Comparison of ENCODE assay signal across 18 cellular contexts in the genomic region with DNA sequence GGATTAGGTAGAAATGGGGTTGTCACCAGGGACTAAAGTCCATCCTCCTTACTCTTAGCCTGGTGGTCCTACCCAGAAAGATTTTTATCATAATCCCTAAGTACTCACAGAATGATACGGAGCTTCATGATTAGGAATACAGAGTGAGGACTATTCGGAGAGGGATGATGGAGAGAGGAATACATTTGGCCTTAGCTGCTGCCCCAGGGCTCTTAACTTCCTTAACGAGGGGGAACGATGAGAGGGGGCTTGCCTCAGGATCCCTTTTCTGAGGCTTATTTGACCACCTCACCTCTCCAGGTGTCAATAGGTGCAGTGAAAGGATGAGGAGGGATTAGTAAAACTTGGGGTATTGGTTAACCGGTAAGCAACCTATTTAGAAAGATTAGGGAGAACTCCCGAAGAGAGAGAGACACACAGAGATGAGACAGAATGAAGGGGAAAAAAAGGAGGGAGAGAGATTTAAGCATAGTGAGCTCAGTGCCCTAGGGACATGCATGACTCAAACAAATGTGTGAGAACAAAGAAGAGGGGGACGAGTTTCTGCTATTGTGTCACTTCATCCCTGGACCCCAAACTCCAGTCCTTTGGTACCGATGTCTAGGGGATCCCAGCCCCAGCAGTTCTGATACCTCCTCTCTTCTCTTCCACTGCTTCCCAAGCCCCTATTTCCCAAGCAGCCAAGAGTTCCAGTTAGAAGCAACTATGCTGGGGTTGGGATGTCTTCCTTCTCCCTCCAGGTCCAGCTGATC. TPM values are rescaled to one million over a fixed set of nuclear protein-coding genes. Genes with fewer than 3 reads are reported as not detected.
A peak's percentile ranks its signal among the peaks of the same experiment; 100 is the strongest.
DNase-seq lines count a peak whose midpoint lies in the region; ATAC-seq, FAIRE-seq and TF ChIP-seq lines count a peak whose summit lies in the region.
"Had no signal": no experiment of that assay in that cellular context is flagged by ENCODE, and none has a peak within 500 bp of the region (broad histone marks: within the 10 kb centered on the region; RNA-seq: fewer than 3 reads in every experiment).

No MANE protein-coding gene starts in this region.

- 0 out of 2 replicates have a peak overlapping the region, but pooled peaks have one; percentile 10 for H2BK12ac ChIP-seq in H1 (ENCODE audit: low read depth, low read length)

- H3K36me3 ChIP-seq in HUES64 (ENCODE audit: insufficient read depth, low read length) (no peaks in the 10 kb centered on the region), H1 (ENCODE audit: control insufficient read depth in 2 of 4, insufficient read depth in 4 of 4, low read length in 3 of 4) (no peaks in the 10 kb centered on the region; a peak in 1 of 8 replicates)
- H3K36me3 ChIP-seq: prostate gland had no signal

- H2BK5ac ChIP-seq in H1 (ENCODE audit: low read depth, low read length) = no peak overlapping the region

- no peak overlapping the region for H4K8ac ChIP-seq in H1 (ENCODE audit: extremely low read depth, insufficient read depth, low read length)

- peaks cover 43% of the 10 kb centered on the region for H3K4me1 ChIP-seq in HUES64 (ENCODE audit: insufficient read depth, low read length)
- peaks cover 12 to 32% (median 21%) of the 10 kb centered on the region in 4 experiments for H3K4me1 ChIP-seq in H1 (replicated peaks in 1 of 4; ENCODE audit: control insufficient read depth in 3 of 4, insufficient read depth in 4 of 4, low read length in 3 of 4)
- H3K4me1 ChIP-seq: prostate gland had no signal

- no peak overlapping the region for H3K27ac Mint-ChIP-seq in natural killer cell treated with Interleukin-12 subunit alpha and Interleukin-12 subunit beta and Interleukin-15 and Interleukin-18, amount 100 ng/mL, for 72 hours
- H3K27ac Mint-ChIP-seq in CD4-positive, alpha-beta T cell = no peak overlapping the region
- H3K27ac Mint-ChIP-seq: activated CD8-positive, alpha-beta T cell treated with anti-CD3 and anti-CD28 coated beads for 36 hours; activated naive CD4-positive, alpha-beta T cell treated with anti-CD3 and anti-CD28 coated beads, Interleukin-2, amount 50 U/mL, for 24 hours had no signal

- H3K79me1 ChIP-seq in H1 (ENCODE audit: low read depth, low read length) = no peaks in the 10 kb centered on the region

- peak overlapping the region; percentile 85 to 97; a peak in 3 of 4 replicates for H3K4me2 ChIP-seq in H1 (ENCODE audit: insufficient read depth in 1 of 2, low read depth in 2 of 2, low read length in 2 of 2)

- H2BK20ac ChIP-seq in H1 (ENCODE audit: low read length) = no peak overlapping the region

- CTCF ChIA-PET in H1 (lab: Charles Lee; ENCODE audit: partially characterized antibody) = interaction anchor here (0.7 to 14.9 kb wide), 19 partner anchors 8 to 119 kb away, joined by 3 to 618 read pairs (median 5); a partner anchor contains a TSS
- CTCF ChIA-PET in CD4-positive, alpha-beta T cell (lab: Charles Lee) = interaction anchor here (1.8 kb wide), 1 partner anchor 69 kb away, joined by 5 read pairs; no protein-coding TSS in a partner anchor

- H3K27me3 ChIP-seq in HUES64 (ENCODE audit: insufficient read depth, low read length) (no peaks in the 10 kb centered on the region; the same call in 1 of the 2 replicates), H1 (replicated peaks in 1 of 4; ENCODE audit: control insufficient read depth in 3 of 4, extremely low read depth in 1 of 4, insufficient read depth in 3 of 4, low read length in 3 of 4) (peaks cover 0 to 7% (median 0%) of the 10 kb centered on the region in 4 experiments; a peak in 1 of 7 replicates)
- H3K27me3 ChIP-seq in CD4-positive, alpha-beta T cell (ENCODE audit: control insufficient read depth, insufficient read depth, low read length) = peaks cover 38% of the 10 kb centered on the region

- H3K56ac ChIP-seq in H1 (replicated peaks; ENCODE audit: insufficient read length, low read depth, low read length) = no peak overlapping the region

- H4K5ac ChIP-seq in H1 (ENCODE audit: insufficient read length, low read depth, low read length) = no peak overlapping the region

- peaks cover 12 to 20% of the 10 kb centered on the region in 2 donors for H3K27me3 Mint-ChIP-seq in natural killer cell treated with Interleukin-12 subunit alpha and Interleukin-12 subunit beta and Interleukin-15 and Interleukin-18, amount 100 ng/mL, for 72 hours
- peaks cover 60% of the 10 kb centered on the region for H3K27me3 Mint-ChIP-seq in CD4-positive, alpha-beta T cell

- no peak for TF ChIP-seq POLR2A in H1 (IDR thresholded peaks at IDR 0.05; ENCODE audit: control extremely low read depth in 1 of 2, low read depth in 2 of 2, low read length in 2 of 2)

- no peak overlapping the region for H3K14ac ChIP-seq in H1 (ENCODE audit: insufficient read length)

- no peak for TF ChIP-seq RAD21 in H1 (IDR thresholded peaks at IDR 0.05 in 1 of 2, conservative IDR thresholded peaks at IDR 0.05 in 1 of 2; ENCODE audit: low read depth in 2 of 2, low read length in 2 of 2)

- no peak overlapping the region for H3K9ac ChIP-seq in HUES64 (ENCODE audit: low read depth, low read length)
- peak overlapping the region in 1 of 4 experiments; percentile 5; a peak in 2 of 7 replicates for H3K9ac ChIP-seq in H1 (replicated peaks in 1 of 4; ENCODE audit: extremely low read depth in 1 of 4, low read depth in 3 of 4, low read length in 3 of 4)

- peak overlapping the region; percentile 55; the same call in 1 of the 2 replicates for H3K18ac ChIP-seq in H1 (ENCODE audit: extremely low read depth, low read length)

- peaks cover 51 to 53% of the 10 kb centered on the region in 2 donors for H3K4me1 Mint-ChIP-seq in natural killer cell treated with Interleukin-12 subunit alpha and Interleukin-12 subunit beta and Interleukin-15 and Interleukin-18, amount 100 ng/mL, for 72 hours (ENCODE audit: low read depth in 2 of 2)
- H3K4me1 Mint-ChIP-seq in CD4-positive, alpha-beta T cell (ENCODE audit: low read depth) = peaks cover 26% of the 10 kb centered on the region

- no peaks in the 10 kb centered on the region for H3K79me2 ChIP-seq in H1 (ENCODE audit: control insufficient read depth in 1 of 2, insufficient read depth in 2 of 2, low read length in 2 of 2)

- no peak for TF ChIP-seq CTCF in H1 (IDR thresholded peaks at IDR 0.05; ENCODE audit: control extremely low read depth in 1 of 3, insufficient read depth in 1 of 3, low read depth in 1 of 3, low read length in 3 of 3)
- no peak for TF ChIP-seq CTCF in CD4-positive, alpha-beta T cell (IDR thresholded peaks at IDR 0.05)

- H3K9me3 ChIP-seq in HUES64 (ENCODE audit: insufficient read depth, low read depth, low read length) = no peaks in the 10 kb centered on the region
- H3K9me3 ChIP-seq in H1 (ENCODE audit: insufficient read depth in 2 of 2, low read depth in 1 of 2, low read length in 1 of 2) = no peaks in the 10 kb centered on the region
- no peaks in the 10 kb centered on the region for H3K9me3 ChIP-seq in CD4-positive, alpha-beta T cell (ENCODE audit: control insufficient read depth, low read length)
- H3K9me3 ChIP-seq: prostate gland had no signal

- H3K27ac ChIP-seq in HUES64 (ENCODE audit: low read depth, low read length) (no peak overlapping the region), H1 (ENCODE audit: low read depth, low read length) (no peak overlapping the region)
- no peak overlapping the region for H3K27ac ChIP-seq in CD4-positive, alpha-beta T cell (ENCODE audit: low read depth, low read length)
- H3K27ac ChIP-seq: prostate gland had no signal

- no peaks in the 10 kb centered on the region for H3K36me3 Mint-ChIP-seq in natural killer cell treated with Interleukin-12 subunit alpha and Interleukin-12 subunit beta and Interleukin-15 and Interleukin-18, amount 100 ng/mL, for 72 hours
- no peaks in the 10 kb centered on the region for H3K36me3 Mint-ChIP-seq in CD4-positive, alpha-beta T cell (ENCODE audit: low read depth)
- H3K36me3 Mint-ChIP-seq: activated naive CD4-positive, alpha-beta T cell treated with anti-CD3 and anti-CD28 coated beads, Interleukin-2, amount 50 U/mL, for 24 hours had no signal

- ATAC-seq in natural killer cell treated with Interleukin-12 subunit alpha and Interleukin-12 subunit beta and Interleukin-15 and Interleukin-18, amount 100 ng/mL, for 72 hours = no peak
- ATAC-seq in CD4-positive, alpha-beta T cell (ENCODE audit: poor library complexity) = no peak
- no peak for ATAC-seq in sciatic nerve

- no peaks in the 10 kb centered on the region for H4K20me1 ChIP-seq in H1 (replicated peaks in 1 of 2; ENCODE audit: control insufficient read depth in 1 of 2, insufficient read depth in 2 of 2, low read length in 2 of 2)

- WGBS in HUES64 = 64% methylated on average over 8 of the region's 8 CpGs
- 88% methylated on average over 8 of the region's 8 CpGs; no CpG with 5 or more reads in 1 of the 2 experiments for WGBS in H1 (ENCODE audit: extremely low coverage in 1 of 2, insufficient coverage in 1 of 2, insufficient read length in 1 of 2, insufficient replicate concordance in 2 of 2, low coverage in 1 of 2, low lambda C conversion rate in 2 of 2, missing lambda C conversion rate in 1 of 2), 2 experiments

- H3K4ac ChIP-seq in H1 (replicated peaks; ENCODE audit: insufficient read length, low read depth, low read length) = no peak overlapping the region

- H2AFZ ChIP-seq in H1 (ENCODE audit: low read length) = no peak overlapping the region

- intact Hi-C loops in CD4-positive, alpha-beta T cell (cut with DNase I, micrococcal nuclease) = no loop called here
- intact Hi-C loops in sciatic nerve (cut with DNase I) = loop anchor here (10.0 kb wide), 1 partner anchor 45 kb away; no protein-coding TSS in a partner anchor

- no peak overlapping the region for H2BK120ac ChIP-seq in H1 (replicated peaks; ENCODE audit: low read depth, low read length)

- no peak for TF ChIP-seq EP300 in H1 (IDR thresholded peaks at IDR 0.05; ENCODE audit: borderline replicate concordance in 1 of 2, low read depth in 2 of 2, low read length in 2 of 2)

- H3K23me2 ChIP-seq in H1 (ENCODE audit: low read depth, low read length) = peaks cover 6% of the 10 kb centered on the region; the same call in 1 of the 2 replicates

- FAIRE-seq in H1 (lab: Jason Lieb, UNC) = no peak

- POLR2A ChIA-PET in H1 (lab: Charles Lee; ENCODE audit: partially characterized antibody) = interaction anchor here (0.8 to 4.8 kb wide), 15 partner anchors 8 to 59 kb away, joined by 3 to 105 read pairs (median 6); a partner anchor contains a TSS
- POLR2A ChIA-PET in CD4-positive, alpha-beta T cell (lab: Charles Lee) = interaction anchor here (0.7 to 1.4 kb wide), 6 partner anchors 13 to 198 kb away, joined by 3 to 5 read pairs (median 3); a partner anchor contains a TSS

- H3K4me3 ChIP-seq in HUES64 (ENCODE audit: low read length) = peak overlapping the region; percentile 54
- peak overlapping the region; percentile 24 to 63 (median 46); a peak in 7 of 8 replicates for H3K4me3 ChIP-seq in H1 (ENCODE audit: extremely low read depth in 1 of 4, insufficient read depth in 2 of 4, low read depth in 3 of 4, low read length in 4 of 4)
- H3K4me3 ChIP-seq: prostate gland had no signal

- H2AK5ac ChIP-seq in H1 (ENCODE audit: low read depth, low read length) = no peak overlapping the region

- H3K4me3 Mint-ChIP-seq in natural killer cell treated with Interleukin-12 subunit alpha and Interleukin-12 subunit beta and Interleukin-15 and Interleukin-18, amount 100 ng/mL, for 72 hours = peak overlapping the region; percentile 60
- H3K4me3 Mint-ChIP-seq in CD4-positive, alpha-beta T cell = no peak overlapping the region
- H3K4me3 Mint-ChIP-seq: activated CD8-positive, alpha-beta T cell treated with anti-CD3 and anti-CD28 coated beads for 36 hours; activated naive CD4-positive, alpha-beta T cell treated with anti-CD3 and anti-CD28 coated beads, Interleukin-2, amount 50 U/mL, for 24 hours had no signal

- H2BK15ac ChIP-seq in H1 (ENCODE audit: low read length) = no peak overlapping the region

- peak overlapping the region; percentile 5 for H4K91ac ChIP-seq in H1 (replicated peaks; ENCODE audit: insufficient read length, low read length)

- no peaks in the 10 kb centered on the region for H3K9me3 Mint-ChIP-seq in natural killer cell treated with Interleukin-12 subunit alpha and Interleukin-12 subunit beta and Interleukin-15 and Interleukin-18, amount 100 ng/mL, for 72 hours
- no peaks in the 10 kb centered on the region for H3K9me3 Mint-ChIP-seq in CD4-positive, alpha-beta T cell
- H3K9me3 Mint-ChIP-seq: activated CD8-positive, alpha-beta T cell treated with anti-CD3 and anti-CD28 coated beads for 36 hours; activated naive CD4-positive, alpha-beta T cell treated with anti-CD3 and anti-CD28 coated beads, Interleukin-2, amount 50 U/mL, for 24 hours had no signal

- no peak overlapping the region for H3K23ac ChIP-seq in H1 (ENCODE audit: insufficient read length)

- peak; percentile 40 for DNase-seq in AG20443 (ENCODE audit: low spot score)
- DNase-seq in H1 (ENCODE audit: low read depth in 1 of 2, low spot score in 2 of 2) = no peak
- no peak for DNase-seq in natural killer cell treated with Interleukin-12 subunit alpha and Interleukin-12 subunit beta and Interleukin-15 and Interleukin-18, amount 100 ng/mL, for 72 hours (ENCODE audit: low spot score)
- no peak for DNase-seq in CD4-positive, alpha-beta T cell
- DNase-seq in MV-4-11 (lab: John Stamatoyannopoulos, UW) = no peak
- no peak for DNase-seq in sciatic nerve (ENCODE audit: low spot score)
- no peak for DNase-seq in NCI-H2081 treated with DMSO at 0.1 percent for 48 hours (lab: John Stamatoyannopoulos, UW)
- DNase-seq: activated CD8-positive, alpha-beta T cell treated with anti-CD3 and anti-CD28 coated beads for 36 hours; hypothalamus; NCI-H187; NCI-H82; stimulated activated CD4-positive, alpha-beta T cell treated with anti-CD3 and anti-CD28 coated beads, Interleukin-1b, Interleukin-23, amount 100 ng/mL, for 48 hours; stimulated activated CD8-positive, alpha-beta memory T cell treated with anti-CD3 and anti-CD28 coated beads, Interleukin-4, amount 100 ng/mL, for 48 hours had no signal

RNA-seq across cellular contexts. Expression of a gene that starts 1.1 kb away (rescaled TPM):
- 1.3 TPM for polyA plus RNA-seq in HUES64 (2013, experiment 1 of 2)
- 2.3 TPM for polyA plus RNA-seq in HUES64 (2013, experiment 2 of 2)
- 1.4 and 2.0 TPM in 2 replicates for total RNA-seq in H1 (2021; fragmentation: NEBNext Ultra II Directional; extraction: Animal tissue kit (Norgen Biotek cat#: 25700))
- polyA plus RNA-seq in H1 (2011; rRNA removed) = 6.1 and 8.3 TPM in 2 replicates
- polyA plus RNA-seq in H1 (2011; cell fraction: cytosol; rRNA removed) = 6.2 TPM
- 8.8 TPM for polyA plus RNA-seq in H1 (2011; cell fraction: nucleus; rRNA removed)
- polyA plus RNA-seq in H1 (2012, experiment 1 of 2) = 2.8 to 4.8 TPM (median 3.9 TPM) in 4 replicates
- 5.1 TPM for polyA plus RNA-seq in H1 (2012, experiment 2 of 2)
- 1.5 TPM for polyA plus RNA-seq in H1 (2013, experiment 1 of 2)
- 1.4 TPM for polyA plus RNA-seq in H1 (2013, experiment 2 of 2)
- polyA minus RNA-seq in H1 (2011; rRNA and poly(A)+ RNA removed) = 4.6 and 6.3 TPM in 2 replicates
- polyA minus RNA-seq in H1 (2011; cell fraction: cytosol; rRNA and poly(A)+ RNA removed) = 3.5 TPM
- polyA minus RNA-seq in H1 (2011; cell fraction: nucleus; rRNA and poly(A)+ RNA removed) = 2.8 TPM
- total RNA-seq in natural killer cell treated with Interleukin-12 subunit alpha and Interleukin-12 subunit beta and Interleukin-15 and Interleukin-18, amount 100 ng/mL, for 72 hours = 1 to 10 TPM in 1 of 2 donors, not detected in 1; 3.7 TPM
- under 1 TPM in 1 of 2 experiments, not detected in 1; 0.20 TPM for total RNA-seq in CD4-positive, alpha-beta T cell
- 7.7 TPM for total RNA-seq in sciatic nerve
- total RNA-seq: activated CD8-positive, alpha-beta T cell treated with anti-CD3 and anti-CD28 coated beads for 36 hours; epithelial cell of proximal tubule; lung microvascular endothelial cell had no signal

RNA-seq across cellular contexts. Expression of a gene that starts 19.2 kb away (rescaled TPM):
- polyA plus RNA-seq in HUES64 (2013, experiment 1 of 2) = 2,281 TPM
- polyA plus RNA-seq in HUES64 (2013, experiment 2 of 2) = 2,616 TPM
- 2,738 and 2,756 TPM in 2 replicates for total RNA-seq in H1 (2021; fragmentation: NEBNext Ultra II Directional; extraction: Animal tissue kit (Norgen Biotek cat#: 25700))
- polyA plus RNA-seq in H1 (2011; rRNA removed) = 645 and 835 TPM in 2 replicates
- 1,857 TPM for polyA plus RNA-seq in H1 (2011; cell fraction: cytosol; rRNA removed)
- 829 TPM for polyA plus RNA-seq in H1 (2011; cell fraction: nucleus; rRNA removed)
- 3,527 to 3,732 TPM (median 3,691 TPM) in 4 replicates for polyA plus RNA-seq in H1 (2012, experiment 1 of 2)
- 538 TPM for polyA plus RNA-seq in H1 (2012, experiment 2 of 2)
- 2,134 TPM for polyA plus RNA-seq in H1 (2013, experiment 1 of 2)
- 2,146 TPM for polyA plus RNA-seq in H1 (2013, experiment 2 of 2)
- polyA minus RNA-seq in H1 (2011; rRNA and poly(A)+ RNA removed) = 697 and 783 TPM in 2 replicates
- 622 TPM for polyA minus RNA-seq in H1 (2011; cell fraction: cytosol; rRNA and poly(A)+ RNA removed)
- polyA minus RNA-seq in H1 (2011; cell fraction: nucleus; rRNA and poly(A)+ RNA removed) = 916 TPM
- total RNA-seq in natural killer cell treated with Interleukin-12 subunit alpha and Interleukin-12 subunit beta and Interleukin-15 and Interleukin-18, amount 100 ng/mL, for 72 hours = 1,000 to 10,000 TPM in 1 of 2 donors, 100 to 1,000 TPM in 1; 997 to 1,580 TPM
- 1,000 to 10,000 TPM; 1,969 to 1,994 TPM for total RNA-seq in CD4-positive, alpha-beta T cell
- 694 TPM for total RNA-seq in sciatic nerve

RNA-seq across cellular contexts. Expression of a gene that starts 19.8 kb away (rescaled TPM):
- polyA plus RNA-seq in HUES64 (2013, experiment 1 of 2) = 84.3 TPM
- 96.8 TPM for polyA plus RNA-seq in HUES64 (2013, experiment 2 of 2)
- 217 and 231 TPM in 2 replicates for total RNA-seq in H1 (2021; fragmentation: NEBNext Ultra II Directional; extraction: Animal tissue kit (Norgen Biotek cat#: 25700))
- 35.4 and 62.4 TPM in 2 replicates for polyA plus RNA-seq in H1 (2011; rRNA removed)
- polyA plus RNA-seq in H1 (2011; cell fraction: cytosol; rRNA removed) = 52.0 TPM
- 21.4 TPM for polyA plus RNA-seq in H1 (2011; cell fraction: nucleus; rRNA removed)
- polyA plus RNA-seq in H1 (2012, experiment 1 of 2) = 44.8 to 102 TPM (median 55.1 TPM) in 4 replicates
- polyA plus RNA-seq in H1 (2012, experiment 2 of 2) = 7.4 TPM
- polyA plus RNA-seq in H1 (2013, experiment 1 of 2) = 74.7 TPM
- 75.0 TPM for polyA plus RNA-seq in H1 (2013, experiment 2 of 2)
- 216 and 244 TPM in 2 replicates for polyA minus RNA-seq in H1 (2011; rRNA and poly(A)+ RNA removed)
- 117 TPM for polyA minus RNA-seq in H1 (2011; cell fraction: cytosol; rRNA and poly(A)+ RNA removed)
- polyA minus RNA-seq in H1 (2011; cell fraction: nucleus; rRNA and poly(A)+ RNA removed) = 68.3 TPM
- 10 to 100 TPM; 65.6 to 73.6 TPM for total RNA-seq in natural killer cell treated with Interleukin-12 subunit alpha and Interleukin-12 subunit beta and Interleukin-15 and Interleukin-18, amount 100 ng/mL, for 72 hours
- 10 to 100 TPM; 38.8 to 38.9 TPM for total RNA-seq in CD4-positive, alpha-beta T cell
- total RNA-seq in sciatic nerve = 77.9 TPM

RNA-seq across cellular contexts. Expression of a gene that starts 25.2 kb away (rescaled TPM):
- 74.1 TPM for polyA plus RNA-seq in HUES64 (2013, experiment 1 of 2)
- polyA plus RNA-seq in HUES64 (2013, experiment 2 of 2) = 82.3 TPM
- 94.2 and 103 TPM in 2 replicates for total RNA-seq in H1 (2021; fragmentation: NEBNext Ultra II Directional; extraction: Animal tissue kit (Norgen Biotek cat#: 25700))
- polyA plus RNA-seq in H1 (2011; rRNA removed) = 88.2 and 133 TPM in 2 replicates
- 103 TPM for polyA plus RNA-seq in H1 (2011; cell fraction: cytosol; rRNA removed)
- polyA plus RNA-seq in H1 (2011; cell fraction: nucleus; rRNA removed) = 56.0 TPM
- 114 to 158 TPM (median 123 TPM) in 4 replicates for polyA plus RNA-seq in H1 (2012, experiment 1 of 2)
- 287 TPM for polyA plus RNA-seq in H1 (2012, experiment 2 of 2)
- 73.3 TPM for polyA plus RNA-seq in H1 (2013, experiment 1 of 2)
- polyA plus RNA-seq in H1 (2013, experiment 2 of 2) = 80.0 TPM
- polyA minus RNA-seq in H1 (2011; rRNA and poly(A)+ RNA removed) = 71.3 and 86.2 TPM in 2 replicates
- polyA minus RNA-seq in H1 (2011; cell fraction: cytosol; rRNA and poly(A)+ RNA removed) = 68.3 TPM
- polyA minus RNA-seq in H1 (2011; cell fraction: nucleus; rRNA and poly(A)+ RNA removed) = 27.2 TPM
- total RNA-seq in natural killer cell treated with Interleukin-12 subunit alpha and Interleukin-12 subunit beta and Interleukin-15 and Interleukin-18, amount 100 ng/mL, for 72 hours = 100 to 1,000 TPM; 111 to 158 TPM
- 10 to 100 TPM; 31.2 to 33.9 TPM for total RNA-seq in CD4-positive, alpha-beta T cell
- 72.5 TPM for total RNA-seq in sciatic nerve
